ENCODE assay signal across 8 cellular contexts in the genomic region with DNA sequence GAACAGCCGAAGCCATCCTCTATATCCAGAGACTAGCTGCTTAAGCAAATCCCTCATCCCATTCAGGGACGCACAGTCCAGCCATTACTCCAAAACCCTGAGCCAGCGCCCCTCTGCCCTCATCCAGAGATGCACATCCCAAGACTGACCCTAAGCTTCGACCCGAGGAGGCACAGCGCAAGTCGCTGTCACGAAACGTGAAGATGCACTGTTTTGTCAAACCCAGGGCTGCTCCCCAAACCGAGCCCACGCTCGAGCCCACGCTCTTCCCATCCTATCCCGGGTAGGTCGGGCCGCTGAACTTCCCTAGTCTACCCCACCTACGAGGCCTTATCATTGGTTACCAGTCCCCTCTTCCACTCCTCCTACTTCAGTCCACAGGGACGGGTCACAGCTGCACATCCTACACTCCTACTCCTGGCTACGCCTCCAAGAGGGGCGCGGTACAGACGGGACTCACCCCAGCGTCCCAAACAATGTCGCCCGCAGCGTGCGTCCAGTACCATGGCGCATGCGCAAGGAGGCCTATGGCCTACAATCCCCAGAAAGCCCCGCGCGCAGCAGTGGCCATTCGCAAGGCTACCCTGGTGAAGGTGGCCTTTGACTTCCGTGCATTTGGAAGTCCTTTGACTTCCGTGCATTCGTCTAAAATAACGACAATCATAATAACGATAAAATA. TPM values are rescaled to one million over a fixed set of nuclear protein-coding genes. Genes with fewer than 3 reads are reported as not detected.
DNase-seq lines count a peak whose midpoint lies in the region; ATAC-seq and TF ChIP-seq lines count a peak whose summit lies in the region.

A gene (minus strand): TSS at position 501 of the 679 bp plus-strand sequence. CDS start 4,395 bp downstream, outside the sequence.

- no CpG with 5 or more reads among the region's 38 CpGs for WGBS in H9 (ENCODE audit: extremely low coverage, insufficient read length, low lambda C conversion rate)
- WGBS in ectodermal cell, 2 experiments = 4 to 5% methylated on average over 35 to 38 of the region's 38 CpGs
- 2% methylated on average over 38 of the region's 38 CpGs for WGBS in lung, 2 donors

- no peak within 1 kb of the TSS for H4K91ac ChIP-seq in H9 (ENCODE audit: insufficient read length, low read depth, low read length)

- H3K27me3 Mint-ChIP-seq in H9 (ENCODE audit: low read depth) = peaks cover 12% of the 10 kb centered on the region
- H3K27me3 Mint-ChIP-seq in activated CD4-positive, alpha-beta T cell treated with anti-CD3 and anti-CD28 coated beads, Interleukin-2, amount 10 ng/mL, durations not matched to agents 24 days and 14 days = no peaks in the 10 kb centered on the region

- H4K8ac ChIP-seq in H9 (replicated peaks; ENCODE audit: insufficient read length, low read depth, low read length) = no peak within 1 kb of the TSS

- H2AFZ ChIP-seq in H9 (ENCODE audit: low read length) = peak within 1 kb of the TSS; percentile 69

- H3K4ac ChIP-seq in H9 (ENCODE audit: low read depth, low read length) = no peak within 1 kb of the TSS

- H3K27me3 ChIP-seq in A673 (replicated peaks; ENCODE audit: insufficient read depth, low read depth, low read length, poor library complexity) (no peaks in the 10 kb centered on the region), H9 (ENCODE audit: insufficient read depth, low read length) (no peaks in the 10 kb centered on the region), ectodermal cell (ENCODE audit: control insufficient read depth, insufficient read depth, low read length, poor library complexity, severe bottlenecking) (no peaks in the 10 kb centered on the region), lung (ENCODE audit: control insufficient read depth, insufficient read depth) (no peaks in the 10 kb centered on the region)

- no peak within 1 kb of the TSS for H4K5ac ChIP-seq in H9 (ENCODE audit: insufficient read length, low read depth, low read length)

- H3K23me2 ChIP-seq in H9 (ENCODE audit: insufficient read length, low read depth, low read length, poor library complexity, severe bottlenecking) = no peaks in the 10 kb centered on the region

- no peak within 1 kb of the TSS for H2BK20ac ChIP-seq in H9 (ENCODE audit: low read depth, low read length, poor library complexity, severe bottlenecking)

- H3K27ac Mint-ChIP-seq in H9 = peak within 1 kb of the TSS in 2 of 3 experiments; percentile 32 to 50; a peak in 4 of 7 replicates
- H3K27ac Mint-ChIP-seq in activated CD4-positive, alpha-beta T cell treated with anti-CD3 and anti-CD28 coated beads, Interleukin-2, amount 10 ng/mL, durations not matched to agents 24 days and 14 days = no peak within 1 kb of the TSS

- no peak for TF ChIP-seq CTCF in A673 (conservative IDR thresholded peaks at IDR 0.05; ENCODE audit: low read depth, low read length)
- TF ChIP-seq CTCF in H9 (conservative IDR thresholded peaks at IDR 0.05) = no peak
- TF ChIP-seq CTCF in lung (IDR thresholded peaks at IDR 0.05; ENCODE audit: control extremely low read depth, extremely low read depth) = no peak

- TSS peak; percentile 71 for BruUV-seq in A673 (replicated peaks; lab: Mats Ljungman, UMichigan)

- ATAC-seq in lung (ENCODE audit: insufficient read depth, low FRiP score) (peak; percentile 97), HG02759 (IDR thresholded peaks at IDR 0.05; ENCODE audit: unreplicated experiment) (no peak), GM18867 (IDR thresholded peaks at IDR 0.05; ENCODE audit: unreplicated experiment) (no peak)

- no peak within 1 kb of the TSS for H3K14ac ChIP-seq in H9 (ENCODE audit: insufficient read depth, low read length)

- no peak within 1 kb of the TSS for H3K56ac ChIP-seq in H9 (ENCODE audit: insufficient read length, low read depth, low read length)

- H2BK5ac ChIP-seq in H9 (ENCODE audit: insufficient read length, low read length) = no peak within 1 kb of the TSS

- no peak within 1 kb of the TSS for H3K23ac ChIP-seq in H9 (ENCODE audit: insufficient read length, low read depth, low read length)

- no peak within 1 kb of the TSS for H2BK120ac ChIP-seq in H9 (ENCODE audit: low read depth, low read length, poor library complexity, severe bottlenecking)

- no peak within 1 kb of the TSS for H3K9ac ChIP-seq in H9 (ENCODE audit: extremely low read depth, insufficient read length, low read length)

- no peak within 1 kb of the TSS for H2BK15ac ChIP-seq in H9 (ENCODE audit: low read depth, low read length)

- no peaks in the 10 kb centered on the region for H3K36me3 ChIP-seq in A673 (ENCODE audit: insufficient read depth, low read length, poor library complexity, severe bottlenecking)
- no peaks in the 10 kb centered on the region for H3K36me3 ChIP-seq in ectodermal cell (ENCODE audit: control insufficient read depth, insufficient read depth, low read length)
- peaks cover 0 to 4% of the 10 kb centered on the region in 2 donors for H3K36me3 ChIP-seq in lung (ENCODE audit: control insufficient read depth in 2 of 2, insufficient read depth in 2 of 2, low read length in 2 of 2)

- CTCF ChIA-PET in A673 (lab: Charles Lee) = no interaction called here

- DNase-seq in A673 (ENCODE audit: low spot score) (peak; percentile 95), H9 (peak; percentile 97), lung (ENCODE audit: low spot score) (peak; percentile 88)
- peak; percentile 84 for DNase-seq in activated CD4-positive, alpha-beta T cell treated with anti-CD3 and anti-CD28 coated beads, Interleukin-2, amount 10 ng/mL, durations not matched to agents 24 days and 14 days
- DNase-seq in stimulated activated CD4-positive, alpha-beta T cell treated with anti-CD3 and anti-CD28 coated beads, Interleukin-4, amount 100 ng/mL, for 48 hours (ENCODE audit: low read depth in 2 of 2) = peak; percentile 67 to 68

- peaks cover 9 to 12% (median 9%) of the 10 kb centered on the region in 3 experiments for H3K36me3 Mint-ChIP-seq in H9 (ENCODE audit: insufficient read depth in 1 of 3, low read depth in 3 of 3)
- peaks cover 4% of the 10 kb centered on the region for H3K36me3 Mint-ChIP-seq in activated CD4-positive, alpha-beta T cell treated with anti-CD3 and anti-CD28 coated beads, Interleukin-2, amount 10 ng/mL, durations not matched to agents 24 days and 14 days (ENCODE audit: low read depth)

- H4K20me1 ChIP-seq in H9 (ENCODE audit: control insufficient read depth, insufficient read depth, insufficient read length) = no peaks in the 10 kb centered on the region

- no peak within 1 kb of the TSS for H3T11ph ChIP-seq in H9 (ENCODE audit: low read length)

- H3K79me2 ChIP-seq in H9 (ENCODE audit: insufficient read depth, low read length) = no peaks in the 10 kb centered on the region

- H3K9me3 ChIP-seq in A673 (ENCODE audit: low read depth, low read length, poor library complexity, severe bottlenecking) = no peaks in the 10 kb centered on the region
- no peaks in the 10 kb centered on the region for H3K9me3 ChIP-seq in H9 (ENCODE audit: control insufficient read depth, low read depth, low read length)
- peaks cover 3% of the 10 kb centered on the region for H3K9me3 ChIP-seq in ectodermal cell (ENCODE audit: control insufficient read depth, low read length)
- peaks cover 0 to 18% of the 10 kb centered on the region in 2 donors for H3K9me3 ChIP-seq in lung (ENCODE audit: control insufficient read depth in 2 of 2, insufficient read depth in 1 of 2, low read length in 1 of 2)

- peak within 1 kb of the TSS; percentile 77 for H3K4me2 ChIP-seq in H9 (ENCODE audit: insufficient read depth, insufficient read length, low read length)

- peaks cover 44 to 58% of the 10 kb centered on the region in 2 experiments for H3K9me3 Mint-ChIP-seq in H9
- peaks cover 14% of the 10 kb centered on the region for H3K9me3 Mint-ChIP-seq in activated CD4-positive, alpha-beta T cell treated with anti-CD3 and anti-CD28 coated beads, Interleukin-2, amount 10 ng/mL, durations not matched to agents 24 days and 14 days

- peak within 1 kb of the TSS; percentile 94 to 95 for H3K4me3 Mint-ChIP-seq in H9
- H3K4me3 Mint-ChIP-seq in activated CD4-positive, alpha-beta T cell treated with anti-CD3 and anti-CD28 coated beads, Interleukin-2, amount 10 ng/mL, durations not matched to agents 24 days and 14 days = peak within 1 kb of the TSS; percentile 77

- no peak within 1 kb of the TSS for H3K18ac ChIP-seq in H9 (ENCODE audit: insufficient read length, low read depth, low read length)

- H2BK12ac ChIP-seq in H9 (ENCODE audit: insufficient read length, low read depth, low read length) = no peak within 1 kb of the TSS

- H3K27ac ChIP-seq in A673 (ENCODE audit: low read depth, low read length, poor library complexity, severe bottlenecking) = no peak within 1 kb of the TSS
- H3K27ac ChIP-seq in H9 (ENCODE audit: insufficient read length, low read depth, low read length) = no peak within 1 kb of the TSS
- H3K27ac ChIP-seq in ectodermal cell (ENCODE audit: insufficient read depth, low read depth, low read length, poor library complexity, severe bottlenecking) = no peak within 1 kb of the TSS
- peak within 1 kb of the TSS; percentile 15 to 43 for H3K27ac ChIP-seq in lung (ENCODE audit: low read depth in 1 of 2, low read length in 1 of 2)

- H3K4me3 ChIP-seq in A673 (ENCODE audit: low read depth, low read length, poor library complexity, severe bottlenecking) (peak within 1 kb of the TSS; percentile 57), ectodermal cell (ENCODE audit: insufficient read depth, low read depth, low read length) (peak within 1 kb of the TSS; percentile 69), lung (peak within 1 kb of the TSS; percentile 53)

- H3K79me1 ChIP-seq in H9 (ENCODE audit: insufficient read depth, low read depth, low read length, poor library complexity, severe bottlenecking) = no peaks in the 10 kb centered on the region

- POLR2A ChIA-PET in A673 (lab: Charles Lee; ENCODE audit: low non-redundant PET) = interaction anchor here (0.8 kb wide), 1 partner anchor 247 kb away, joined by 3 read pairs; no protein-coding TSS in a partner anchor

- H3K4me1 Mint-ChIP-seq in H9 = peaks cover 0 to 4% of the 10 kb centered on the region in 2 experiments; a peak in 3 of 4 replicates
- peaks cover 3% of the 10 kb centered on the region for H3K4me1 Mint-ChIP-seq in activated CD4-positive, alpha-beta T cell treated with anti-CD3 and anti-CD28 coated beads, Interleukin-2, amount 10 ng/mL, durations not matched to agents 24 days and 14 days

- intact Hi-C loops in A673 (cut with micrococcal nuclease; ENCODE audit: unreplicated experiment) = no loop called here
- intact Hi-C loops in activated CD4-positive, alpha-beta T cell treated with anti-CD3 and anti-CD28 coated beads, Interleukin-2, amount 10 ng/mL, durations not matched to agents 24 days and 14 days (cut with micrococcal nuclease) = no loop called here

- no peaks in the 10 kb centered on the region for H3K4me1 ChIP-seq in A673 (ENCODE audit: insufficient read depth, low read length, poor library complexity, severe bottlenecking)
- no peaks in the 10 kb centered on the region for H3K4me1 ChIP-seq in H9 (ENCODE audit: insufficient read depth, low read length)
- H3K4me1 ChIP-seq in ectodermal cell (ENCODE audit: control insufficient read depth, insufficient read depth, low read length) = no peaks in the 10 kb centered on the region
- H3K4me1 ChIP-seq in lung (ENCODE audit: control insufficient read depth in 2 of 2, insufficient read depth in 2 of 2, low read length in 2 of 2) = no peaks in the 10 kb centered on the region

- H2AK5ac ChIP-seq in H9 (ENCODE audit: insufficient read length, low read length) = no peak within 1 kb of the TSS

RNA-seq across cellular contexts. Expression of the gene that starts here (rescaled TPM):
- 3.0 and 3.9 TPM in 2 replicates for total RNA-seq in A673 (2021)
- 3.9 TPM in 2 replicates for total RNA-seq in H9 (2021)
- not detected in 2 replicates for total RNA-seq in activated CD4-positive, alpha-beta T cell treated with anti-CD3 and anti-CD28 coated beads, Interleukin-2, amount 10 ng/mL, durations not matched to agents 24 days and 14 days
- 3.4 TPM for polyA plus RNA-seq in ectodermal cell (2013, experiment 1 of 4)
- 3.4 TPM for polyA plus RNA-seq in ectodermal cell (2013, experiment 2 of 4)
- 4.8 TPM for polyA plus RNA-seq in ectodermal cell (2013, experiment 3 of 4)
- 3.9 TPM for polyA plus RNA-seq in ectodermal cell (2013, experiment 4 of 4)
- total RNA-seq in lung = 1 to 10 TPM; 1.4 to 6.4 TPM
- under 1 TPM; 0.56 to 0.63 TPM for polyA plus RNA-seq in lung

Comparison
In these comparisons a context has a peak if more than half of its experiments do, and no peak if none do; other contexts are left out.
1. Peak in DNase-seq in activated CD4-positive, alpha-beta T cell treated with anti-CD3 and anti-CD28 coated beads, Interleukin-2, amount 10 ng/mL, durations not matched to agents 24 days and 14 days; RNA of the gene not detected or under 1 TPM.
2. H3K27ac ChIP-seq: peak in lung (2 of 2); none in A673 (single experiment), H9 (single experiment) and ectodermal cell (single experiment).
3. Peak in every context shown above with its lines, with median percentiles within 50 percentile points of each other: DNase-seq and H3K4me3 ChIP-seq.